In the genomic region with DNA sequence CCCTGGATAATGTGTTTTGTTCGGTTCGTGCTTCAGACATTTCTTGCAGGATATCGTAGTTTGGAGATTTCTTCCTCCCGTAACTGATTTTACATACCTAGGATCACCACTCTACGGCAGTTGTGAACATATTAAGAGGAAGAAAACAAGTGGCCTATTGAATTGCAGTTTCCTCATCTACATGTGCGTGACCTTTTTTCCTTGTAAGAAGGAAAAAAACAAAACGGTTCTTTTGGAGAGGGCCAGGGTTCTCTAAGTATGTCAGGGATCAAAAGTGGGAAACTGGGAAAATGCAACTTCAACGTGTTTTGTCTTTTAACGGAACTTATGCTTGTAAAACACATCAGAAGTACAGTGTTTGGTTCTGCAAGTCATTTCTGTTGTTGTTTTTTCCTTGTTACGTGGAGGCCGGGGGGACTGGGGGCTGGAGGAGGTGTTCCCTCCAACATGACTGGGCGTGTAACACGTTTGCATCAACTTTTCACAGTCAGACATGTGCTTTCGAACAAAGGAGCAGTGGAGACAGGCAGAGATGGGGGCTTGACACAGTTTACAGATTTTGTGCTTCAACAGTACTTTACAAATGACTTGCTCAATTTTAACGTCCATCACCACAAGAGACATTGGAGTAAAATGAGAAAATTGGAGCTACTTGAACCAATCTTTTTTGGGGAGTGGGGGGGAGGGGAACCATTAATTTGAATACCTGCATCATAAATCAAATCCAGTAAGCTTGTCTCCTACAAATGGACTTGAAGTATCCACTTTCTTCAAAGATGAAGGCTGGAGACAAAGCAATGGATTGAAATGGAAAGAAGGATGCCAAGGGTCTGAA, we compare ENCODE assay signal across 8 cellular contexts. TPM values are rescaled to one million over a fixed set of nuclear protein-coding genes. Genes with fewer than 3 reads are reported as not detected.
A peak's percentile ranks its signal among the peaks of the same experiment; 100 is the strongest.
DNase-seq lines count a peak whose midpoint lies in the region; ATAC-seq and TF ChIP-seq lines count a peak whose summit lies in the region.

No MANE protein-coding gene starts in this region.

- no peak overlapping the region for H3K14ac ChIP-seq in neuronal stem cell (ENCODE audit: low read length)

- no peak overlapping the region for H2BK12ac ChIP-seq in neuronal stem cell (ENCODE audit: low read length)

- H2BK15ac ChIP-seq in neuronal stem cell (ENCODE audit: low read length), result no peak overlapping the region

- no peaks in the 10 kb centered on the region for H4K20me1 ChIP-seq in Karpas-422 (ENCODE audit: insufficient read depth, low read depth, low read length)

- POLR2A ChIA-PET in activated CD4-positive, alpha-beta memory T cell treated with anti-CD3 and anti-CD28 coated beads, Interleukin-2, amount 10 ng/mL, durations not matched to agents 7 days and 5 days (lab: Charles Lee), result interaction anchor here (0.6 to 15.1 kb wide), 12 partner anchors 14 to 508 kb away, joined by 3 to 704 read pairs (median 5); a partner anchor contains a TSS

- ATAC-seq in HG03196 (IDR thresholded peaks at IDR 0.05; ENCODE audit: unreplicated experiment) (no peak), HG03354 (IDR thresholded peaks at IDR 0.05; ENCODE audit: poor library complexity, severe bottlenecking, unreplicated experiment) (no peak)

- peaks cover 2% of the 10 kb centered on the region for H3K79me1 ChIP-seq in neuronal stem cell (ENCODE audit: low read depth, low read length)

- no peak overlapping the region for H4K8ac ChIP-seq in neuronal stem cell (ENCODE audit: low read depth, low read length)

- H4K91ac ChIP-seq in neuronal stem cell (ENCODE audit: low read depth, low read length, poor library complexity), result no peak overlapping the region

- no peak overlapping the region for H3K4ac ChIP-seq in neuronal stem cell (ENCODE audit: low read length)

- peaks cover 21% of the 10 kb centered on the region; the same call in 1 of the 2 replicates for H3K36me3 ChIP-seq in Karpas-422 (ENCODE audit: insufficient read depth, low read length)
- peaks cover 0 to 58% of the 10 kb centered on the region in 2 donors for H3K36me3 ChIP-seq in neuronal stem cell (replicated peaks in 1 of 2; ENCODE audit: control insufficient read depth in 2 of 2, insufficient read depth in 2 of 2, low read length in 2 of 2)

- WGBS in neuronal stem cell (ENCODE audit: extremely low coverage in 2 of 2, insufficient read length in 2 of 2, insufficient replicate concordance in 1 of 2), 2 donors, result no CpG with 5 or more reads among the region's 15 CpGs

- H3K9ac ChIP-seq in Karpas-422 (ENCODE audit: low read length) (peak overlapping the region; percentile 100), neuronal stem cell (ENCODE audit: low read depth, low read length, poor library complexity) (no peak overlapping the region)

- peak overlapping the region; percentile 89 for H3K4me2 ChIP-seq in Karpas-422 (ENCODE audit: low read depth, low read length, poor library complexity, severe bottlenecking)
- H3K4me2 ChIP-seq in neuronal stem cell (ENCODE audit: insufficient read depth, low read length, poor library complexity, severe bottlenecking), result peak overlapping the region; percentile 86

- peaks cover 73% of the 10 kb centered on the region for H3K79me2 ChIP-seq in Karpas-422 (ENCODE audit: low read length)

- H2BK5ac ChIP-seq in neuronal stem cell (ENCODE audit: low read length), result no peak overlapping the region

- H3K27me3 ChIP-seq in Karpas-422 (ENCODE audit: low read length) (no peaks in the 10 kb centered on the region), neuronal stem cell (ENCODE audit: control insufficient read depth in 3 of 3, insufficient read depth in 3 of 3, low read depth in 1 of 3, low read length in 3 of 3) (no peaks in the 10 kb centered on the region)

- peaks cover 64% of the 10 kb centered on the region for H3K36me3 Mint-ChIP-seq in activated CD4-positive, alpha-beta memory T cell treated with anti-CD3 and anti-CD28 coated beads, Interleukin-2, amount 10 ng/mL, durations not matched to agents 7 days and 5 days (ENCODE audit: low read depth)

- H2AFZ ChIP-seq in Karpas-422 (ENCODE audit: low read length), result no peak overlapping the region
- H2AFZ ChIP-seq in neuronal stem cell (ENCODE audit: low read length), result no peak overlapping the region

- H3K27ac ChIP-seq in Karpas-422 (ENCODE audit: low read length), result peak overlapping the region; percentile 99
- peak overlapping the region; percentile 72 for H3K27ac ChIP-seq in neuronal stem cell (replicated peaks; ENCODE audit: low read length)

- H3K27ac Mint-ChIP-seq in activated CD4-positive, alpha-beta memory T cell treated with anti-CD3 and anti-CD28 coated beads, Interleukin-2, amount 10 ng/mL, durations not matched to agents 7 days and 5 days, result peak overlapping the region; percentile 100

- no peaks in the 10 kb centered on the region for H3K27me3 Mint-ChIP-seq in activated CD4-positive, alpha-beta memory T cell treated with anti-CD3 and anti-CD28 coated beads, Interleukin-2, amount 10 ng/mL, durations not matched to agents 7 days and 5 days

- no peak overlapping the region for H3K23ac ChIP-seq in neuronal stem cell (ENCODE audit: low read depth, low read length, poor library complexity)

- TF ChIP-seq CTCF in epithelial cell of proximal tubule (conservative IDR thresholded peaks at IDR 0.05; ENCODE audit: low read depth, low read length), result no peak

- peak overlapping the region; percentile 90 for H3K4me3 Mint-ChIP-seq in activated CD4-positive, alpha-beta memory T cell treated with anti-CD3 and anti-CD28 coated beads, Interleukin-2, amount 10 ng/mL, durations not matched to agents 7 days and 5 days

- H3K4me3 ChIP-seq in Karpas-422 (ENCODE audit: low read length) (peak overlapping the region; percentile 95), epithelial cell of proximal tubule (ENCODE audit: low read depth, low read length) (peak overlapping the region; percentile 88), neuronal stem cell (ENCODE audit: low read length in 2 of 2) (peak overlapping the region in 1 of 2 donors; percentile 64)

- no peaks in the 10 kb centered on the region for H3K9me2 ChIP-seq in Karpas-422 (replicated peaks; ENCODE audit: insufficient read depth, low read length)

- H3K9me3 ChIP-seq in Karpas-422 (ENCODE audit: low read length), result no peaks in the 10 kb centered on the region
- no peaks in the 10 kb centered on the region for H3K9me3 ChIP-seq in neuronal stem cell (replicated peaks in 1 of 2; ENCODE audit: control insufficient read depth in 2 of 2, insufficient read depth in 1 of 2, low read depth in 1 of 2, low read length in 2 of 2)

- peak; percentile 5 for DNase-seq in COLO668 (lab: John Stamatoyannopoulos, UW; ENCODE audit: unreplicated experiment)
- DNase-seq in Karpas-422, result peak; percentile 76
- peak; percentile 76 for DNase-seq in activated CD4-positive, alpha-beta memory T cell treated with anti-CD3 and anti-CD28 coated beads, Interleukin-2, amount 10 ng/mL, durations not matched to agents 7 days and 5 days
- DNase-seq in epithelial cell of proximal tubule (ENCODE audit: low read depth), result no peak
- no peak for DNase-seq in neuronal stem cell (ENCODE audit: low spot score)
- no peak for DNase-seq in SHP77 treated with DMSO at 0.1 percent for 48 hours (lab: John Stamatoyannopoulos, UW)

- peak overlapping the region; percentile 58 for H3K18ac ChIP-seq in neuronal stem cell (ENCODE audit: low read length)

- peaks cover 26% of the 10 kb centered on the region for H3K4me1 ChIP-seq in Karpas-422 (ENCODE audit: low read length)
- peaks cover 12 to 26% of the 10 kb centered on the region in 2 donors for H3K4me1 ChIP-seq in neuronal stem cell (ENCODE audit: control insufficient read depth in 2 of 2, insufficient read depth in 1 of 2, low read depth in 1 of 2, low read length in 2 of 2)

- H2AK5ac ChIP-seq in neuronal stem cell (ENCODE audit: low read depth, low read length), result no peak overlapping the region

- no peak overlapping the region for H2BK120ac ChIP-seq in neuronal stem cell (ENCODE audit: low read depth, low read length)

- H3K9me3 Mint-ChIP-seq in activated CD4-positive, alpha-beta memory T cell treated with anti-CD3 and anti-CD28 coated beads, Interleukin-2, amount 10 ng/mL, durations not matched to agents 7 days and 5 days, result no peaks in the 10 kb centered on the region

- CTCF ChIA-PET in activated CD4-positive, alpha-beta memory T cell treated with anti-CD3 and anti-CD28 coated beads, Interleukin-2, amount 10 ng/mL, durations not matched to agents 7 days and 5 days (lab: Charles Lee), result interaction anchor here (0.8 to 2.1 kb wide), 2 partner anchors 13 to 16 kb away, joined by 3 to 9 read pairs; no protein-coding TSS in a partner anchor

- peaks cover 59% of the 10 kb centered on the region for H3K4me1 Mint-ChIP-seq in activated CD4-positive, alpha-beta memory T cell treated with anti-CD3 and anti-CD28 coated beads, Interleukin-2, amount 10 ng/mL, durations not matched to agents 7 days and 5 days

RNA-seq across cellular contexts. Expression of a gene that starts 3.8 kb away (rescaled TPM):
- 13.0 and 29.4 TPM in 2 replicates for total RNA-seq in Karpas-422 (2014; rRNA removed; shearing (Covaris generic); ENCODE audit: low replicate concordance)
- 100 to 1,000 TPM in 1 of 2 experiments, 10 to 100 TPM in 1; 98.3 to 104 TPM for total RNA-seq in activated CD4-positive, alpha-beta memory T cell treated with anti-CD3 and anti-CD28 coated beads, Interleukin-2, amount 10 ng/mL, durations not matched to agents 7 days and 5 days
- 18.3 and 30.0 TPM in 2 replicates for total RNA-seq in epithelial cell of proximal tubule
- polyA plus RNA-seq in neuronal stem cell (2013, experiment 1 of 2), result 19.2 TPM
- polyA plus RNA-seq in neuronal stem cell (2013, experiment 2 of 2), result 19.1 TPM

RNA-seq across cellular contexts. Expression of a gene that starts 20.9 kb away (rescaled TPM):
- 47.5 and 83.0 TPM in 2 replicates for total RNA-seq in Karpas-422 (2014; rRNA removed; shearing (Covaris generic); ENCODE audit: low replicate concordance)
- total RNA-seq in activated CD4-positive, alpha-beta memory T cell treated with anti-CD3 and anti-CD28 coated beads, Interleukin-2, amount 10 ng/mL, durations not matched to agents 7 days and 5 days, result 100 to 1,000 TPM; 150 TPM
- total RNA-seq in epithelial cell of proximal tubule, result 140 and 236 TPM in 2 replicates
- polyA plus RNA-seq in neuronal stem cell (2013, experiment 1 of 2), result 238 TPM
- polyA plus RNA-seq in neuronal stem cell (2013, experiment 2 of 2), result 232 TPM

Comparison
In these comparisons a context has a peak if more than half of its experiments do, and no peak if none do; other contexts are left out.
1. DNase-seq: peak in COLO668 (single experiment), Karpas-422 (single experiment) and activated CD4-positive, alpha-beta memory T cell treated with anti-CD3 and anti-CD28 coated beads, Interleukin-2, amount 10 ng/mL, durations not matched to agents 7 days and 5 days (single experiment); none in epithelial cell of proximal tubule (single experiment), neuronal stem cell (single experiment) and SHP77 treated with DMSO at 0.1 percent for 48 hours (single experiment).